In genomic region chr3:42080452-42080872, GRCh38 we compare ENCODE assay signal across 8 cellular contexts. TPM values are rescaled to one million over a fixed set of nuclear protein-coding genes. Genes with fewer than 3 reads are reported as not detected.
A peak's percentile ranks its signal among the peaks of the same experiment; 100 is the strongest.
DNase-seq lines count a peak whose midpoint lies in the region; ATAC-seq and TF ChIP-seq lines count a peak whose summit lies in the region.

No MANE protein-coding gene starts in this region.

- H3K4me1 ChIP-seq in CD8-positive, alpha-beta T cell (ENCODE audit: insufficient read depth, low read length), result peaks cover 10% of the 10 kb centered on the region
- H3K4me1 ChIP-seq in sigmoid colon, result peaks cover 0 to 62% (median 60%) of the 10 kb centered on the region in 4 donors

- peaks cover 5% of the 10 kb centered on the region for H3K9me3 Mint-ChIP-seq in CD8-positive, alpha-beta T cell
- peaks cover 13% of the 10 kb centered on the region for H3K9me3 Mint-ChIP-seq in activated T-helper 2 cell treated with anti-CD3 and anti-CD28 coated beads, Interferon-gamma antibody, Interleukin-2, Interleukin-4, amounts not matched to agents 10 μg/mL and 5 μg/mL and 100 μg/mL, durations not matched to agents 14 hours and 24 hours and 36 hours

- peak overlapping the region; percentile 78 for H3K27ac Mint-ChIP-seq in CD8-positive, alpha-beta T cell
- H3K27ac Mint-ChIP-seq in activated T-helper 2 cell treated with anti-CD3 and anti-CD28 coated beads, Interferon-gamma antibody, Interleukin-2, Interleukin-4, amounts not matched to agents 10 μg/mL and 5 μg/mL and 100 μg/mL, durations not matched to agents 14 hours and 24 hours and 36 hours, result peak overlapping the region; percentile 96

- ATAC-seq in CD8-positive, alpha-beta T cell, result peak; percentile 52

- POLR2A ChIA-PET in CD8-positive, alpha-beta T cell (lab: Charles Lee), result no interaction called here

- H3K4me3 ChIP-seq in CD8-positive, alpha-beta T cell (ENCODE audit: low read depth, low read length), result no peak overlapping the region
- no peak overlapping the region for H3K4me3 ChIP-seq in sigmoid colon

- DNase-seq in CD8-positive, alpha-beta T cell, result peak in 1 of 7 experiments; percentile 23
- peak; percentile 61 for DNase-seq in HS-5 (ENCODE audit: low read depth)
- no peak for DNase-seq in activated T-helper 2 cell treated with anti-CD3 and anti-CD28 coated beads, Interferon-gamma antibody, Interleukin-2, Interleukin-4, amounts not matched to agents 10 μg/mL and 5 μg/mL and 100 μg/mL, durations not matched to agents 14 hours and 24 hours and 36 hours (ENCODE audit: low spot score)
- peak; percentile 67 for DNase-seq in cardiac septum (ENCODE audit: low spot score)
- DNase-seq in sigmoid colon, result peak; percentile 85
- no peak for DNase-seq in GM20000 (ENCODE audit: low spot score)
- no peak for DNase-seq in NCI-H1436 (lab: John Stamatoyannopoulos, UW)
- DNase-seq in NCI-H1417 (lab: John Stamatoyannopoulos, UW), result no peak

- peaks cover 53% of the 10 kb centered on the region for H3K4me1 Mint-ChIP-seq in CD8-positive, alpha-beta T cell (ENCODE audit: low read depth)
- peaks cover 48% of the 10 kb centered on the region for H3K4me1 Mint-ChIP-seq in activated T-helper 2 cell treated with anti-CD3 and anti-CD28 coated beads, Interferon-gamma antibody, Interleukin-2, Interleukin-4, amounts not matched to agents 10 μg/mL and 5 μg/mL and 100 μg/mL, durations not matched to agents 14 hours and 24 hours and 36 hours (ENCODE audit: low read depth)

- H3K4me3 Mint-ChIP-seq in CD8-positive, alpha-beta T cell, result no peak overlapping the region
- no peak overlapping the region for H3K4me3 Mint-ChIP-seq in activated T-helper 2 cell treated with anti-CD3 and anti-CD28 coated beads, Interferon-gamma antibody, Interleukin-2, Interleukin-4, amounts not matched to agents 10 μg/mL and 5 μg/mL and 100 μg/mL, durations not matched to agents 14 hours and 24 hours and 36 hours (ENCODE audit: low read depth)

- no peak for TF ChIP-seq CTCF in CD8-positive, alpha-beta T cell (IDR thresholded peaks at IDR 0.05)
- TF ChIP-seq CTCF in sigmoid colon (IDR thresholded peaks at IDR 0.05) (no peak), GM20000 (IDR thresholded peaks at IDR 0.05; ENCODE audit: extremely low read depth, missing control alignments) (no peak)

- H3K36me3 Mint-ChIP-seq in CD8-positive, alpha-beta T cell, result no peaks in the 10 kb centered on the region
- peaks cover 21% of the 10 kb centered on the region for H3K36me3 Mint-ChIP-seq in activated T-helper 2 cell treated with anti-CD3 and anti-CD28 coated beads, Interferon-gamma antibody, Interleukin-2, Interleukin-4, amounts not matched to agents 10 μg/mL and 5 μg/mL and 100 μg/mL, durations not matched to agents 14 hours and 24 hours and 36 hours (ENCODE audit: low read depth)

- no peaks in the 10 kb centered on the region for H3K9me3 ChIP-seq in CD8-positive, alpha-beta T cell (ENCODE audit: low read length)
- no peaks in the 10 kb centered on the region for H3K9me3 ChIP-seq in sigmoid colon

- no peaks in the 10 kb centered on the region for H3K27me3 Mint-ChIP-seq in CD8-positive, alpha-beta T cell (ENCODE audit: low read depth)
- no peaks in the 10 kb centered on the region for H3K27me3 Mint-ChIP-seq in activated T-helper 2 cell treated with anti-CD3 and anti-CD28 coated beads, Interferon-gamma antibody, Interleukin-2, Interleukin-4, amounts not matched to agents 10 μg/mL and 5 μg/mL and 100 μg/mL, durations not matched to agents 14 hours and 24 hours and 36 hours (ENCODE audit: low read depth)

- peak; percentile 41 to 96 (median 74) for TF ChIP-seq EP300 in sigmoid colon (IDR thresholded peaks at IDR 0.05)

- no peak for TF ChIP-seq POLR2A in sigmoid colon (IDR thresholded peaks at IDR 0.05)

- CTCF ChIA-PET in CD8-positive, alpha-beta T cell (lab: Charles Lee), result interaction anchor here (2.8 kb wide), 1 partner anchor 19 kb away, joined by 13 read pairs; no protein-coding TSS in a partner anchor

- H3K27ac ChIP-seq in CD8-positive, alpha-beta T cell (ENCODE audit: low read depth, low read length), result no peak overlapping the region
- H3K27ac ChIP-seq in sigmoid colon, result peak overlapping the region; percentile 79 to 86 (median 84)

- 37 to 61% methylated on average over 1 of the region's 1 CpG for WGBS in sigmoid colon, 2 donors

- no peaks in the 10 kb centered on the region for H3K27me3 ChIP-seq in CD8-positive, alpha-beta T cell (ENCODE audit: insufficient read depth, low read length)
- H3K27me3 ChIP-seq in sigmoid colon, result no peaks in the 10 kb centered on the region

- intact Hi-C loops in CD8-positive, alpha-beta T cell (cut with DNase I, micrococcal nuclease), result loop anchor here in 1 of 2 experiments (5.0 kb wide), 1 partner anchor 118 kb away; the partner anchor contains the start of gene ULK4
- intact Hi-C loops in activated T-helper 2 cell treated with anti-CD3 and anti-CD28 coated beads, Interferon-gamma antibody, Interleukin-2, Interleukin-4, amounts not matched to agents 10 μg/mL and 5 μg/mL and 100 μg/mL, durations not matched to agents 14 hours and 24 hours and 36 hours (cut with micrococcal nuclease), result loop anchor here (1.0 to 5.0 kb wide), 4 partner anchors 13 to 1108 kb away; no protein-coding TSS in a partner anchor
- intact Hi-C loops in cardiac septum (cut with DNase I) (no loop called here), sigmoid colon (cut with DNase I) (loop anchor here (5.0 kb wide), 1 partner anchor 68 kb away; no protein-coding TSS in a partner anchor)

- H3K36me3 ChIP-seq in CD8-positive, alpha-beta T cell (ENCODE audit: insufficient read depth, low read length), result no peaks in the 10 kb centered on the region
- H3K36me3 ChIP-seq in sigmoid colon, result no peaks in the 10 kb centered on the region

RNA-seq across cellular contexts. Expression of gene TRAK1, which starts 10.7 kb away (rescaled TPM):
- 10 to 100 TPM; 21.6 to 22.8 TPM for total RNA-seq in CD8-positive, alpha-beta T cell
- 37.8 and 40.9 TPM in 2 replicates for total RNA-seq in activated T-helper 2 cell treated with anti-CD3 and anti-CD28 coated beads, Interferon-gamma antibody, Interleukin-2, Interleukin-4, amounts not matched to agents 10 μg/mL and 5 μg/mL and 100 μg/mL, durations not matched to agents 14 hours and 24 hours and 36 hours
- 246 TPM for total RNA-seq in cardiac septum
- total RNA-seq in sigmoid colon, result 10 to 100 TPM; 17.6 to 42.7 (median 27.2) TPM
- 10 to 100 TPM; 31.8 to 39.5 (median 37.9) TPM for polyA plus RNA-seq in sigmoid colon

Comparison
In these comparisons a context has a peak if more than half of its experiments do, and no peak if none do; other contexts are left out.
1. DNase-seq: peak in HS-5 (single experiment), cardiac septum (single experiment) and sigmoid colon (single experiment); none in activated T-helper 2 cell treated with anti-CD3 and anti-CD28 coated beads, Interferon-gamma antibody, Interleukin-2, Interleukin-4, amounts not matched to agents 10 μg/mL and 5 μg/mL and 100 μg/mL, durations not matched to agents 14 hours and 24 hours and 36 hours (single experiment), GM20000 (single experiment), NCI-H1436 (single experiment) and NCI-H1417 (0 of 3).